Comparison of ENCODE assay signal across 1 cellular context in genomic region chr10:114308470-114309110, GRCh38.
TF ChIP-seq lines count a peak whose summit lies in the region.

No MANE protein-coding gene starts in this region.

TF ChIP-seq in Ishikawa, 13 proteins besides CTCF, POLR2A, EP300 and RAD21 (continued from another document):
- 0 out of 2 replicates have a peak, but pooled peaks have one; percentile 5 for TF ChIP-seq USF1 (IDR thresholded peaks at IDR 0.05)
